ENCODE assay signal across 8 cellular contexts in genomic region chr7:12635830-12636229, GRCh38. TPM values are rescaled to one million over a fixed set of nuclear protein-coding genes. Genes with fewer than 3 reads are reported as not detected.
DNase-seq lines count a peak whose midpoint lies in the region; ATAC-seq and TF ChIP-seq lines count a peak whose summit lies in the region.

No MANE protein-coding gene starts in this region.

- DNase-seq in AG10803 (ENCODE audit: low read depth) (no peak), GM19240 (ENCODE audit: insufficient read length, low spot score) (no peak), NCI-H2196 (lab: John Stamatoyannopoulos, UW; ENCODE audit: unreplicated experiment) (no peak), anterior cingulate cortex (lab: John Stamatoyannopoulos, UW) (no peak)
- DNase-seq in activated naive CD8-positive, alpha-beta T cell treated with anti-CD3 and anti-CD28 coated beads for 36 hours, result no peak

- peaks cover 12% of the 10 kb centered on the region for H3K27me3 Mint-ChIP-seq in activated naive CD8-positive, alpha-beta T cell treated with anti-CD3 and anti-CD28 coated beads for 36 hours
- H3K27me3 Mint-ChIP-seq in stimulated activated naive CD8-positive, alpha-beta T cell treated with anti-CD3 and anti-CD28 coated beads, Interleukin-15, Interleukin-2, amounts not matched to agents 100 ng/mL and 50 ng/mL, for 24 hours, result no peaks in the 10 kb centered on the region

- H3K4me3 ChIP-seq in AG10803 (ENCODE audit: low read length), result peak overlapping the region; percentile 38

- no peak overlapping the region for H3K27ac Mint-ChIP-seq in activated naive CD8-positive, alpha-beta T cell treated with anti-CD3 and anti-CD28 coated beads for 36 hours
- no peak overlapping the region for H3K27ac Mint-ChIP-seq in stimulated activated naive CD8-positive, alpha-beta T cell treated with anti-CD3 and anti-CD28 coated beads, Interleukin-15, Interleukin-2, amounts not matched to agents 100 ng/mL and 50 ng/mL, for 24 hours

- no peaks in the 10 kb centered on the region for H3K9me3 Mint-ChIP-seq in activated naive CD8-positive, alpha-beta T cell treated with anti-CD3 and anti-CD28 coated beads for 36 hours
- no peaks in the 10 kb centered on the region for H3K9me3 Mint-ChIP-seq in stimulated activated naive CD8-positive, alpha-beta T cell treated with anti-CD3 and anti-CD28 coated beads, Interleukin-15, Interleukin-2, amounts not matched to agents 100 ng/mL and 50 ng/mL, for 24 hours

- no peaks in the 10 kb centered on the region for H3K36me3 Mint-ChIP-seq in activated naive CD8-positive, alpha-beta T cell treated with anti-CD3 and anti-CD28 coated beads for 36 hours
- no peaks in the 10 kb centered on the region for H3K36me3 Mint-ChIP-seq in stimulated activated naive CD8-positive, alpha-beta T cell treated with anti-CD3 and anti-CD28 coated beads, Interleukin-15, Interleukin-2, amounts not matched to agents 100 ng/mL and 50 ng/mL, for 24 hours (ENCODE audit: low read depth)

- peak overlapping the region; percentile 55 for H3K4me3 Mint-ChIP-seq in activated naive CD8-positive, alpha-beta T cell treated with anti-CD3 and anti-CD28 coated beads for 36 hours
- peak overlapping the region; percentile 78 for H3K4me3 Mint-ChIP-seq in stimulated activated naive CD8-positive, alpha-beta T cell treated with anti-CD3 and anti-CD28 coated beads, Interleukin-15, Interleukin-2, amounts not matched to agents 100 ng/mL and 50 ng/mL, for 24 hours

- ATAC-seq in GM19023 (IDR thresholded peaks at IDR 0.05; ENCODE audit: unreplicated experiment) (peak; percentile 71), HG03135 (IDR thresholded peaks at IDR 0.05; ENCODE audit: unreplicated experiment) (peak; percentile 73)

- no peak for TF ChIP-seq CTCF in AG10803 (conservative IDR thresholded peaks at IDR 0.05; ENCODE audit: low read length)

- H3K4me1 Mint-ChIP-seq in activated naive CD8-positive, alpha-beta T cell treated with anti-CD3 and anti-CD28 coated beads for 36 hours, result peaks cover 8% of the 10 kb centered on the region
- peaks cover 21% of the 10 kb centered on the region for H3K4me1 Mint-ChIP-seq in stimulated activated naive CD8-positive, alpha-beta T cell treated with anti-CD3 and anti-CD28 coated beads, Interleukin-15, Interleukin-2, amounts not matched to agents 100 ng/mL and 50 ng/mL, for 24 hours (ENCODE audit: low read depth)

RNA-seq across cellular contexts. Expression of gene ARL4A, which starts 51.6 kb away (rescaled TPM):
- 10 to 100 TPM; 12.2 to 13.8 TPM for total RNA-seq in activated naive CD8-positive, alpha-beta T cell treated with anti-CD3 and anti-CD28 coated beads for 36 hours
